Comparison of ENCODE assay signal across 10 cellular contexts in genomic region chr1:10975567-10976326, GRCh38. TPM values are rescaled to one million over a fixed set of nuclear protein-coding genes. Genes with fewer than 3 reads are reported as not detected.
DNase-seq lines count a peak whose midpoint lies in the region; ATAC-seq and TF ChIP-seq lines count a peak whose summit lies in the region.
"Had no signal": no experiment of that assay in that cellular context is flagged by ENCODE, and none has a peak within 500 bp of the region (broad histone marks: within the 10 kb centered on the region; RNA-seq: fewer than 3 reads in every experiment).

No MANE protein-coding gene starts in this region.

- no peak for TF ChIP-seq POLR2A in gastroesophageal sphincter (IDR thresholded peaks at IDR 0.05)

- peak overlapping the region in 3 of 4 donors; percentile 36 to 76 (median 70) for H3K27ac ChIP-seq in gastroesophageal sphincter
- peak overlapping the region; percentile 53 for H3K27ac ChIP-seq in stomach smooth muscle (ENCODE audit: low read length)
- H3K27ac ChIP-seq: 22Rv1 had no signal

- no peak overlapping the region for H3K4me3 ChIP-seq in gastroesophageal sphincter
- peak overlapping the region in 1 of 2 donors; percentile 35 for H3K4me3 ChIP-seq in stomach smooth muscle (ENCODE audit: low read length in 2 of 2)

- H3K27me3 ChIP-seq in gastroesophageal sphincter (no peaks in the 10 kb centered on the region), stomach smooth muscle (ENCODE audit: control insufficient read depth in 1 of 2, insufficient read depth in 2 of 2, low read length in 2 of 2) (no peaks in the 10 kb centered on the region)

- no peak for TF ChIP-seq EP300 in gastroesophageal sphincter (IDR thresholded peaks at IDR 0.05)

- no peak overlapping the region for H3K9ac ChIP-seq in stomach smooth muscle (ENCODE audit: low read length in 2 of 2)

- TF ChIP-seq CTCF in gastroesophageal sphincter (IDR thresholded peaks at IDR 0.05) = no peak

- peak; percentile 33 for DNase-seq in DMS 273 (lab: John Stamatoyannopoulos, UW; ENCODE audit: unreplicated experiment)
- DNase-seq in DMS 273 treated with DMSO at 0.1 percent for 48 hours (lab: John Stamatoyannopoulos, UW) = no peak
- DNase-seq in NCI-H1436 (lab: John Stamatoyannopoulos, UW) = no peak
- DNase-seq: NCI-H146 had no signal

- H3K4me1 ChIP-seq in gastroesophageal sphincter (peaks cover 2 to 58% (median 12%) of the 10 kb centered on the region in 3 donors), stomach smooth muscle (ENCODE audit: control insufficient read depth, insufficient read depth, low read length) (peaks cover 17% of the 10 kb centered on the region)

- 40 to 63% methylated on average over 7 to 12 of the region's 19 CpGs for WGBS in gastroesophageal sphincter (ENCODE audit: low coverage in 1 of 2), 2 donors

- H3K9me3 ChIP-seq in gastroesophageal sphincter (no peaks in the 10 kb centered on the region), stomach smooth muscle (ENCODE audit: control insufficient read depth in 2 of 2, low read length in 2 of 2) (no peaks in the 10 kb centered on the region)

- ATAC-seq in SK-N-SH treated with all-trans-retinoic acid at 6 μM for 48 hours (peak; percentile 96), gastroesophageal sphincter (peak; percentile 48), GM19397 (IDR thresholded peaks at IDR 0.05; ENCODE audit: unreplicated experiment) (no peak), GM21423 (IDR thresholded peaks at IDR 0.05; ENCODE audit: unreplicated experiment) (no peak)

- no peaks in the 10 kb centered on the region for H3K36me3 ChIP-seq in gastroesophageal sphincter
- no peaks in the 10 kb centered on the region for H3K36me3 ChIP-seq in stomach smooth muscle (ENCODE audit: control insufficient read depth in 2 of 2, insufficient read depth in 2 of 2, low read length in 2 of 2)

TF ChIP-seq in SK-N-SH treated with all-trans-retinoic acid at 6 μM for 48 hours, 23 proteins besides CTCF, POLR2A, EP300 and RAD21:
- TF ChIP-seq SNAI2 (CRISPR knock-in tag; IDR thresholded peaks at IDR 0.05) (no peak), PATZ1 (CRISPR knock-in tag; IDR thresholded peaks at IDR 0.05; ENCODE audit: borderline replicate concordance) (no peak), TCF4 (CRISPR knock-in tag; IDR thresholded peaks at IDR 0.05; ENCODE audit: borderline replicate concordance) (peak; percentile 28; the same call in 1 of the 2 replicates), ZC3H10 (CRISPR knock-in tag; IDR thresholded peaks at IDR 0.05) (no peak)
TF ChIP-seq in SK-N-SH treated with all-trans-retinoic acid at 6 μM for 48 hours: peak in this region for 1.

RNA-seq across cellular contexts. Expression of gene TARDBP, which starts 36.7 kb away (rescaled TPM):
- 100 to 1,000 TPM in 3 of 4 donors, 10 to 100 TPM in 1; 60.3 to 170 (median 112) TPM for total RNA-seq in gastroesophageal sphincter

Comparison
In these comparisons a context has a peak if more than half of its experiments do, and no peak if none do; other contexts are left out.
1. ATAC-seq: peak in SK-N-SH treated with all-trans-retinoic acid at 6 μM for 48 hours (single experiment) and gastroesophageal sphincter (single experiment); none in GM19397 (single experiment) and GM21423 (single experiment).